In genomic region chr1:214126697-214127146, GRCh38 we compare ENCODE assay signal across 21 cellular contexts.
"Had no signal": no experiment of that assay in that cellular context is flagged by ENCODE, and none has a peak within 500 bp of the region (broad histone marks: within the 10 kb centered on the region; RNA-seq: fewer than 3 reads in every experiment).

No MANE protein-coding gene starts in this region.

- H3K4me2 ChIP-seq: SK-N-SH had no signal

- H3K9me3 ChIP-seq: MG63, SK-N-SH had no signal

- H3K27ac ChIP-seq: RWPE1 had no signal

- ATAC-seq: Panc1, PC-3 had no signal

- H3K36me3 ChIP-seq: MG63 had no signal

- H3K9ac ChIP-seq: SK-N-SH had no signal

- H3K27me3 ChIP-seq: MG63 had no signal

- H3K4me3 ChIP-seq: MG63 had no signal

- DNase-seq: IMR-90, Karpas-422, KG1, MG63, NCI-H1092, NCI-H1436, NCI-H187, NCI-H2029, NCI-H2081 treated with DMSO at 0.1 percent for 48 hours, NCI-H2171, NCI-H226, NCI-H446, NCI-H510A, NCI-H524 treated with DMSO at 0.1 percent for 48 hours, NCI-H69, NCI-H774, PC-3, SHP77, SK-N-SH had no signal
